Comparison of ENCODE assay signal across 10 cellular contexts in the genomic region with DNA sequence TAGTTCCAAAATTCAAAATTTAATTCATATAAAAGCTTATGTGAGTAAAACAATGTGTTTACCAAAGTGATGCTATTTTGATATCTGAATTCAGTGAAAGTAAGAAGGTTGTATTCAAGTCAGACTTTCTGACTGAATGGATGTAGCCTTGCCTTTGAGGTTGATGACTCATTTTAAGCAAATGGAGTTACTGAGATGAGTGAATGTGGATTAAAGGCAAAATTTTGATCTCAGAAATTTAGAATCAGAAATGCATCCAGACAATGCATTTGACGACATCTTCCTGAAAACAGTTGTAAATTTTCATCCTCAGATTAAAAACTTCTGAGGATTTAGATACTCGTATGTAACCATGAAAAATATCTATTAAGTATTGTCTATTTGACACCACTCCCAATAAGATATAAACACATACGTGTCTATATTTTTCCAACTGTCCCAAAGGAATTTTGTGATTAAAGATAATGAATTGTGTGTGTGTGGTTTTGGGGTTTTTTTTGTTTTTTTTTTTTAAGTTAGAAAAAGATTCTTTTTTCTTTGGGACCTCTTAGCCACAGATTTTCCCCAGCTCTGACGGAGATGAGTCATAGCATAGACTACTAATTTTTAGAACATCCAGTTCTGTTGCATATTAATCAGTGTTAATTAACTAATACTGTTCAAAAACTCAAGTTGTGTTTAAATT. TPM values are rescaled to one million over a fixed set of nuclear protein-coding genes. Genes with fewer than 3 reads are reported as not detected.
DNase-seq lines count a peak whose midpoint lies in the region; ATAC-seq, FAIRE-seq and TF ChIP-seq lines count a peak whose summit lies in the region.
"Had no signal": no experiment of that assay in that cellular context is flagged by ENCODE, and none has a peak within 500 bp of the region (broad histone marks: within the 10 kb centered on the region; RNA-seq: fewer than 3 reads in every experiment).

No MANE protein-coding gene starts in this region.

- intact Hi-C loops in ovary (cut with DNase I): no loop called here

- no peaks in the 10 kb centered on the region for H3K9me3 ChIP-seq in ovary

- H3K4me1 ChIP-seq in ovary (ENCODE audit: insufficient read depth): no peaks in the 10 kb centered on the region

- H3K36me3 ChIP-seq in ovary: no peaks in the 10 kb centered on the region

- 67 to 80% (median 73%) methylated on average over 4 of the region's 4 CpGs for WGBS in ovary, 3 donors

- TF ChIP-seq CTCF in NB4 (IDR thresholded peaks at IDR 0.05; ENCODE audit: low read depth, low read length): no peak
- no peak for TF ChIP-seq CTCF in ovary (IDR thresholded peaks at IDR 0.05)

- peak; percentile 82 for FAIRE-seq in H54 (lab: Jason Lieb, UNC)

- no peak for TF ChIP-seq EP300 in ovary (IDR thresholded peaks at IDR 0.05)

- no peak for TF ChIP-seq POLR2A in H54 (IDR thresholded peaks at IDR 0.05; ENCODE audit: low read depth, low read length)
- TF ChIP-seq POLR2A in NB4 (IDR thresholded peaks at IDR 0.05; ENCODE audit: extremely low read depth, insufficient read length): no peak
- no peak for TF ChIP-seq POLR2A in ovary (IDR thresholded peaks at IDR 0.05)

- no peak overlapping the region for H3K27ac ChIP-seq in ovary

- ATAC-seq in GM18499 (IDR thresholded peaks at IDR 0.05; ENCODE audit: insufficient read depth, unreplicated experiment): peak; percentile 84

- H3K4me3 ChIP-seq in NB4 (ENCODE audit: low read depth, low read length): no peak overlapping the region
- H3K4me3 ChIP-seq in ovary: no peak overlapping the region

- peak; percentile 8 for DNase-seq in H54 (ENCODE audit: insufficient read length, low spot score)
- peak; percentile 27 for DNase-seq in NB4 (ENCODE audit: low read depth)
- DNase-seq in foreskin melanocyte: peak; percentile 41
- DNase-seq in NOMO-1 treated with dmso at 0.1 percent for 144 hours (lab: John Stamatoyannopoulos, UW; ENCODE audit: unreplicated experiment): no peak
- DNase-seq in ovary: no peak
- no peak for DNase-seq in NCI-H1694 (lab: John Stamatoyannopoulos, UW)
- DNase-seq in islet precursor cell: no peak
- DNase-seq: activated CD4-positive, alpha-beta T cell treated with anti-CD3 and anti-CD28 coated beads, Interleukin-2, amount 50 U/mL, for 48 hours; H9 had no signal

- H3K27me3 ChIP-seq in ovary: no peaks in the 10 kb centered on the region

RNA-seq across cellular contexts. Expression of gene NFKB1, which starts 34.4 kb away (rescaled TPM):
- total RNA-seq in ovary: 10 to 100 TPM; 18.6 to 42.4 (median 36.6) TPM
- 10 to 100 TPM; 18.8 to 45.0 TPM for polyA plus RNA-seq in ovary

Comparison
In these comparisons a context has a peak if more than half of its experiments do, and no peak if none do; other contexts are left out.
1. DNase-seq: peak in H54 (single experiment), NB4 (single experiment) and foreskin melanocyte (single experiment); none in NOMO-1 treated with dmso at 0.1 percent for 144 hours (single experiment), ovary (0 of 5), NCI-H1694 (single experiment) and islet precursor cell (single experiment).